ENCODE assay signal across 8 cellular contexts in the genomic region with DNA sequence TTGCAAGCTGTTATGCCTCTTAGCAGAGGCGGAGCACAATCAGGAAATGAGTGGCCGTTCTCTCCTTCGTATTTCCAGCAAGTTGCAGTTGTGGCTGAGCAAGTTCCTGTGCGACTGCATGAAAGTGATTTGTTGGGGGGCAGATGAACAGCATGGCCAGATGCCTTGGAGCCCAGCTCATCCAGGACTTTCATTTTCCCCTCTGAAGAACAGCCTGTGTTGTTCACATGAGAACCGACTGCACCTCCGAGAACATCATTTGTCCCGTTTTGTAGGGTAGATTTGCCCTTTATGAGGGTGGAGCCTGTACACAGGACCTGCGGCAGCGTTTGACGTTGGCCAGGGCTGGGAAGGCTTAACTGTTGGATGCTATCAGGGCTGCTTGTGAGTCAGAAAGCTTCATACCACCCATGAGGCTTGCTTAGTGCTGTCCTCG. TPM values are rescaled to one million over a fixed set of nuclear protein-coding genes. Genes with fewer than 3 reads are reported as not detected.
DNase-seq lines count a peak whose midpoint lies in the region; ATAC-seq and TF ChIP-seq lines count a peak whose summit lies in the region.

No MANE protein-coding gene starts in this region.

- no peaks in the 10 kb centered on the region for H3K9me3 Mint-ChIP-seq in activated naive CD4-positive, alpha-beta T cell treated with anti-CD3 and anti-CD28 coated beads, Interleukin-2, amount 10 ng/mL, durations not matched to agents 7 days and 5 days

- H3K4me1 ChIP-seq in PC-3 (ENCODE audit: insufficient read depth, low read length), result peaks cover 58% of the 10 kb centered on the region

- H3K36me3 Mint-ChIP-seq in activated naive CD4-positive, alpha-beta T cell treated with anti-CD3 and anti-CD28 coated beads, Interleukin-2, amount 10 ng/mL, durations not matched to agents 7 days and 5 days, result peaks cover 24% of the 10 kb centered on the region

- no peak for TF ChIP-seq CTCF in 22Rv1 (IDR thresholded peaks at IDR 0.05)
- TF ChIP-seq CTCF in PC-3 (conservative IDR thresholded peaks at IDR 0.05; ENCODE audit: low read depth, low read length), result no peak

- POLR2A ChIA-PET in PC-3 (lab: Charles Lee; ENCODE audit: unreplicated experiment), result no interaction called here

- peaks cover 75% of the 10 kb centered on the region for H4K20me1 ChIP-seq in PC-3 (ENCODE audit: low read length)

- peak; percentile 35 for DNase-seq in PC-3
- peak; percentile 61 for DNase-seq in activated naive CD4-positive, alpha-beta T cell treated with anti-CD3 and anti-CD28 coated beads, Interleukin-2, amount 10 ng/mL, durations not matched to agents 7 days and 5 days
- DNase-seq in Right ventricle myocardium superior, result peak; percentile 67
- DNase-seq in stimulated activated CD4-positive, alpha-beta T cell treated with anti-CD3 and anti-CD28 coated beads, Interleukin-4, amount 100 ng/mL, for 24 hours, result peak; percentile 73
- no peak for DNase-seq in left lobe of liver (ENCODE audit: low spot score)

- CTCF ChIA-PET in PC-3 (lab: Charles Lee), result no interaction called here
- CTCF ChIA-PET in activated naive CD4-positive, alpha-beta T cell treated with anti-CD3 and anti-CD28 coated beads, Interleukin-2, amount 10 ng/mL, durations not matched to agents 7 days and 5 days (lab: Charles Lee), result interaction anchor here (0.6 kb wide), 2 partner anchors 32 to 445 kb away, joined by 3 read pairs; no protein-coding TSS in a partner anchor

- intact Hi-C loops in PC-3 (cut with micrococcal nuclease) (loop anchor here (2.0 kb wide), 4 partner anchors 15 to 69 kb away; a partner anchor contains a TSS), Right ventricle myocardium superior (cut with DNase I) (no loop called here)

- H3K27me3 Mint-ChIP-seq in activated naive CD4-positive, alpha-beta T cell treated with anti-CD3 and anti-CD28 coated beads, Interleukin-2, amount 10 ng/mL, durations not matched to agents 7 days and 5 days, result no peaks in the 10 kb centered on the region

- ATAC-seq in PC-3 (no peak), Right ventricle myocardium superior (ENCODE audit: poor library complexity) (peak; percentile 16), HG03175 (IDR thresholded peaks at IDR 0.05; ENCODE audit: unreplicated experiment) (no peak), left lobe of liver (no peak), HG02852 (IDR thresholded peaks at IDR 0.05; ENCODE audit: unreplicated experiment) (no peak)

- H3K4me3 ChIP-seq in PC-3 (ENCODE audit: low read length), result peak overlapping the region; percentile 94

- H3K36me3 ChIP-seq in PC-3 (ENCODE audit: low read depth, low read length), result peaks cover 31% of the 10 kb centered on the region; the same call in 1 of the 2 replicates

- peak overlapping the region; percentile 86 for H3K4me3 Mint-ChIP-seq in activated naive CD4-positive, alpha-beta T cell treated with anti-CD3 and anti-CD28 coated beads, Interleukin-2, amount 10 ng/mL, durations not matched to agents 7 days and 5 days

- H3K9me3 ChIP-seq in PC-3 (ENCODE audit: low read length), result no peaks in the 10 kb centered on the region

- no peak overlapping the region for H2AFZ ChIP-seq in PC-3 (ENCODE audit: low read length)

- H3F3A ChIP-seq in PC-3 (ENCODE audit: low read length, unreplicated experiment), result no peaks in the 10 kb centered on the region

- H3K4me1 Mint-ChIP-seq in activated naive CD4-positive, alpha-beta T cell treated with anti-CD3 and anti-CD28 coated beads, Interleukin-2, amount 10 ng/mL, durations not matched to agents 7 days and 5 days, result peaks cover 52% of the 10 kb centered on the region

- H3K4me2 ChIP-seq in PC-3 (ENCODE audit: low read length), result peak overlapping the region; percentile 84

- H3K27ac ChIP-seq in 22Rv1, result 0 out of 2 replicates have a peak overlapping the region, but pooled peaks have one; percentile 77
- peak overlapping the region; percentile 77 for H3K27ac ChIP-seq in PC-3 (ENCODE audit: low read length)

- BruUV-seq in PC-3 (replicated peaks; lab: Mats Ljungman, UMichigan), result no TSS peak

- H3K27ac Mint-ChIP-seq in activated naive CD4-positive, alpha-beta T cell treated with anti-CD3 and anti-CD28 coated beads, Interleukin-2, amount 10 ng/mL, durations not matched to agents 7 days and 5 days, result peak overlapping the region; percentile 91

- H3K9me2 ChIP-seq in PC-3 (replicated peaks; ENCODE audit: low read length), result no peaks in the 10 kb centered on the region

- H3K27me3 ChIP-seq in PC-3 (ENCODE audit: low read length), result no peaks in the 10 kb centered on the region

- H3K9ac ChIP-seq in PC-3 (ENCODE audit: low read length), result peak overlapping the region; percentile 93; the same call in 1 of the 2 replicates

- H3K79me2 ChIP-seq in PC-3 (ENCODE audit: low read length), result peaks cover 94% of the 10 kb centered on the region

RNA-seq across cellular contexts. Expression of a gene that starts 4.4 kb away (rescaled TPM):
- total RNA-seq in PC-3 (2014; rRNA removed), result 47.1 and 47.6 TPM in 2 replicates
- 153 TPM for total RNA-seq in Right ventricle myocardium superior
- 11.3 TPM for total RNA-seq in left lobe of liver

RNA-seq across cellular contexts. Expression of a gene that starts 58.8 kb away (rescaled TPM):
- total RNA-seq in PC-3 (2014; rRNA removed) (42.8 and 46.6 TPM in 2 replicates), Right ventricle myocardium superior (75.1 TPM), left lobe of liver (39.3 TPM)
